1 cellular context compared by ENCODE assay signal in the genomic region with DNA sequence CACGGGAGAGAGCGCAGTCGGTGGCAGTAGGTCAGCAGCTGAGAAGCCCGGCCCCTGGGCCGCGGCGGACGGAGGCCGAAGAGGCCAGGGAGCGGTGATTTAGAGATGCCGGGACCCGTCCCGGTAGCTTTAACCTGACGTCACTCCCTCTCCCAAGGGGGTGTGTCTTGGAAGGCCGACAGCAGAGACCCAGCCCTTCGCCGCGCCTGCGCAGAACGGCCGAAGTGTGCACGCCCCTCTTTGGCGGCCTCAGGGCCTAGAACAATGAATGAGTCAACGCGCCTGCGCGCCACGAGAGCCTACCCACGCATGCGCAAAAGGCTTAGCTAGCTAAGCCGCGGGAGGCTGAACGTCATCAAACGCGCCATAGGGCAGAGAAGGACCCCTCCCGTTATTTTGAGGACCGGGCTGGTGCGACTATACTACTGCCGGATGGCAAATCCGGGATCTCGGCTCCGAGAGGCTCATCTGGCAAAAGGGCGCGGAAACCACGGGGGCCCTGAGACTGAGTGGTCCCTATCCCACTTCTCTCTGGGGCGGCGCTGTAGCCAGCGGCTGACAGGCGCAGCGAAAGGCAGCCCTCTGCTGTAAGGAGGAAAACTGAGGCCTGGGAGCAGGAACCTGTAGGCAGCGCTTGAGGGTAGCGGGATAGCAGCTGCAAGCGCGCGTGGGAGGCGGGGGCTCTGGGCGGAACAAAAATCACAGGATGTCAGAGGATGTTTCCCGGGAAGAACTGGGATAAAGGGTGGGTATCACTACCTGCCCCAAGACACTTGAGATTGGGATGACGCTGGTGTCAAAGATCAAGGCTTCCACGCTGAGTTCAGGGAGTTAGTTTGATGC.
TF ChIP-seq lines count a peak whose summit lies in the region.

A gene with protein sequence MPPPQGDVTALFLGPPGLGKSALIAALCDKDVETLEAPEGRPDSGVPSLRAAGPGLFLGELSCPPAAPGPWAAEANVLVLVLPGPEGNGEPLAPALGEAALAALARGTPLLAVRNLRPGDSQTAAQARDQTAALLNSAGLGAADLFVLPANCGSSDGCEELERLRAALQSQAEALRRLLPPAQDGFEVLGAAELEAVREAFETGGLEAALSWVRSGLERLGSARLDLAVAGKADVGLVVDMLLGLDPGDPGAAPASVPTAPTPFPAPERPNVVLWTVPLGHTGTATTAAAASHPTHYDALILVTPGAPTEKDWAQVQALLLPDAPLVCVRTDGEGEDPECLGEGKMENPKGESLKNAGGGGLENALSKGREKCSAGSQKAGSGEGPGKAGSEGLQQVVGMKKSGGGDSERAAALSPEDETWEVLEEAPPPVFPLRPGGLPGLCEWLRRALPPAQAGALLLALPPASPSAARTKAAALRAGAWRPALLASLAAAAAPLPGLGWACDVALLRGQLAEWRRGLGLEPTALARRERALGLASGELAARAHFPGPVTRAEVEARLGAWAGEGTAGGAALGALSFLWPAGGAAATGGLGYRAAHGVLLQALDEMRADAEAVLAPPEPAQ (minus strand): TSS at position 136 of the 843 bp plus-strand sequence. CDS start 796 bp downstream, outside the sequence.
A gene with protein sequence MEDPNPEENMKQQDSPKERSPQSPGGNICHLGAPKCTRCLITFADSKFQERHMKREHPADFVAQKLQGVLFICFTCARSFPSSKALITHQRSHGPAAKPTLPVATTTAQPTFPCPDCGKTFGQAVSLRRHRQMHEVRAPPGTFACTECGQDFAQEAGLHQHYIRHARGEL (plus strand): TSS at position 597 of the 843 bp plus-strand sequence. CDS start 514 bp downstream, outside the sequence.

TF ChIP-seq in HepG2, 621 proteins besides CTCF, POLR2A, EP300 and RAD21 (continued from another document and continues in another):
- TF ChIP-seq TBL1XR1 (IDR thresholded peaks at IDR 0.05; ENCODE audit: borderline replicate concordance, low read length, partially characterized antibody) (peak; percentile 18), ZNF713 (CRISPR knock-in tag; IDR thresholded peaks at IDR 0.05) (no peak), FOSL2 (CRISPR knock-in tag; IDR thresholded peaks at IDR 0.05) (peak; percentile 52; the same call in 1 of the 2 replicates), TARDBP (CRISPR knock-in tag; IDR thresholded peaks at IDR 0.05) (peak; percentile 86), ZNF232 (CRISPR knock-in tag; IDR thresholded peaks at IDR 0.05; ENCODE audit: borderline replicate concordance) (no peak), ZNF343 (CRISPR knock-in tag; IDR thresholded peaks at IDR 0.05) (0 out of 2 replicates have a peak, but pooled peaks have one; percentile 32), ZNF615 (CRISPR knock-in tag; IDR thresholded peaks at IDR 0.05; ENCODE audit: borderline replicate concordance) (no peak), FOXK2 (IDR thresholded peaks at IDR 0.05) (peak; percentile 49; the same call in 1 of the 2 replicates), SOX13 (IDR thresholded peaks at IDR 0.05) (no peak), SOX13 (CRISPR knock-in tag; conservative IDR thresholded peaks at IDR 0.05 in 1 of 2, IDR thresholded peaks at IDR 0.05 in 1 of 2) (peak in 1 of 2 experiments; percentile 12; a peak in 1 of 4 replicates), AGO1 (IDR thresholded peaks at IDR 0.05; ENCODE audit: low read depth, low read length, poor library complexity, severe bottlenecking) (peak; percentile 60), ZBTB38 (CRISPR knock-in tag; IDR thresholded peaks at IDR 0.05) (peak; percentile 56; the same call in 1 of the 2 replicates), ZNF263 (CRISPR knock-in tag; IDR thresholded peaks at IDR 0.05) (0 out of 2 replicates have a peak, but pooled peaks have one; percentile 18), ZNF883 (CRISPR knock-in tag; IDR thresholded peaks at IDR 0.05; ENCODE audit: not compliant biosample characterization) (peak; percentile 74), ARNT2 (CRISPR knock-in tag; IDR thresholded peaks at IDR 0.05; ENCODE audit: low read depth) (peak; percentile 60; the same call in 1 of the 2 replicates), KLF13 (CRISPR knock-in tag; IDR thresholded peaks at IDR 0.05) (no peak), RFX1 (IDR thresholded peaks at IDR 0.05) (no peak; the same call in 1 of the 2 replicates), IRX3 (CRISPR knock-in tag; IDR thresholded peaks at IDR 0.05; ENCODE audit: borderline replicate concordance, low read depth) (no peak), ZNF501 (CRISPR knock-in tag; IDR thresholded peaks at IDR 0.05) (peak; percentile 94), ZNF274 (CRISPR knock-in tag; IDR thresholded peaks at IDR 0.05) (peak; percentile 52; the same call in 1 of the 2 replicates), MIER3 (CRISPR knock-in tag; IDR thresholded peaks at IDR 0.05; ENCODE audit: borderline replicate concordance) (no peak; the same call in none of the 2 replicates), ZNF564 (CRISPR knock-in tag; IDR thresholded peaks at IDR 0.05) (0 out of 2 replicates have a peak, but pooled peaks have one; percentile 55), ZNF556 (CRISPR knock-in tag; IDR thresholded peaks at IDR 0.05; ENCODE audit: borderline replicate concordance) (0 out of 2 replicates have a peak, but pooled peaks have one; percentile 31), ZFX (CRISPR knock-in tag; IDR thresholded peaks at IDR 0.05; ENCODE audit: low read depth) (peak; percentile 83), ZNF598 (CRISPR knock-in tag; IDR thresholded peaks at IDR 0.05; ENCODE audit: borderline replicate concordance) (peak; percentile 49; the same call in 1 of the 2 replicates), ZFP90 (CRISPR knock-in tag; IDR thresholded peaks at IDR 0.05; ENCODE audit: borderline replicate concordance) (peak; percentile 25; the same call in 1 of the 2 replicates), NONO (IDR thresholded peaks at IDR 0.05) (no peak), NONO (CRISPR knock-in tag; conservative IDR thresholded peaks at IDR 0.05) (peak; percentile 64; the same call in 1 of the 2 replicates), HNRNPL (IDR thresholded peaks at IDR 0.05; ENCODE audit: low read depth, low read length) (no peak), ZNF558 (CRISPR knock-in tag; IDR thresholded peaks at IDR 0.05; ENCODE audit: borderline replicate concordance) (no peak), NR2F2 (IDR thresholded peaks at IDR 0.05; ENCODE audit: borderline replicate concordance, low read depth) (peak; percentile 35; the same call in 1 of the 2 replicates), SMAD9 (CRISPR knock-in tag; IDR thresholded peaks at IDR 0.05) (peak; percentile 69; the same call in 1 of the 2 replicates), KDM4B (CRISPR knock-in tag; IDR thresholded peaks at IDR 0.05) (peak; percentile 66; the same call in 1 of the 2 replicates), DMAP1 (CRISPR knock-in tag; IDR thresholded peaks at IDR 0.05) (peak; percentile 72; the same call in 1 of the 2 replicates), SALL1 (CRISPR knock-in tag; IDR thresholded peaks at IDR 0.05) (peak; percentile 24; the same call in 1 of the 2 replicates), ZFP36L1 (CRISPR knock-in tag; IDR thresholded peaks at IDR 0.05) (0 out of 2 replicates have a peak, but pooled peaks have one; percentile 35), RARG (CRISPR knock-in tag; IDR thresholded peaks at IDR 0.05; ENCODE audit: low read depth) (no peak), ZNF616 (CRISPR knock-in tag; IDR thresholded peaks at IDR 0.05; ENCODE audit: low read depth) (no peak), STAT5B (CRISPR knock-in tag; IDR thresholded peaks at IDR 0.05) (no peak), RXRA (CRISPR knock-in tag; IDR thresholded peaks at IDR 0.05) (peak; percentile 56; the same call in 1 of the 2 replicates), TBX2 (CRISPR knock-in tag; IDR thresholded peaks at IDR 0.05; ENCODE audit: borderline replicate concordance) (no peak; the same call in 1 of the 2 replicates)
- TF ChIP-seq, protein P1, sequence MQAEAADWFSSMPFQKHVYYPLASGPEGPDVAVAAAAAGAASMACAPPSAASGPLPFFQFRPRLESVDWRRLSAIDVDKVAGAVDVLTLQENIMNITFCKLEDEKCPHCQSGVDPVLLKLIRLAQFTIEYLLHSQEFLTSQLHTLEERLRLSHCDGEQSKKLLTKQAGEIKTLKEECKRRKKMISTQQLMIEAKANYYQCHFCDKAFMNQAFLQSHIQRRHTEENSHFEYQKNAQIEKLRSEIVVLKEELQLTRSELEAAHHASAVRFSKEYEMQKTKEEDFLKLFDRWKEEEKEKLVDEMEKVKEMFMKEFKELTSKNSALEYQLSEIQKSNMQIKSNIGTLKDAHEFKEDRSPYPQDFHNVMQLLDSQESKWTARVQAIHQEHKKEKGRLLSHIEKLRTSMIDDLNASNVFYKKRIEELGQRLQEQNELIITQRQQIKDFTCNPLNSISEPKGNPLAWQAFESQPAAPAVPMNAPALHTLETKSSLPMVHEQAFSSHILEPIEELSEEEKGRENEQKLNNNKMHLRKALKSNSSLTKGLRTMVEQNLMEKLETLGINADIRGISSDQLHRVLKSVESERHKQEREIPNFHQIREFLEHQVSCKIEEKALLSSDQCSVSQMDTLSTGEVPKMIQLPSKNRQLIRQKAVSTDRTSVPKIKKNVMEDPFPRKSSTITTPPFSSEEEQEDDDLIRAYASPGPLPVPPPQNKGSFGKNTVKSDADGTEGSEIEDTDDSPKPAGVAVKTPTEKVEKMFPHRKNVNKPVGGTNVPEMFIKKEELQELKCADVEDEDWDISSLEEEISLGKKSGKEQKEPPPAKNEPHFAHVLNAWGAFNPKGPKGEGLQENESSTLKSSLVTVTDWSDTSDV (CRISPR knock-in tag; IDR thresholded peaks at IDR 0.05): 0 out of 2 replicates have a peak, but pooled peaks have one; percentile 46
- TF ChIP-seq, protein P2, sequence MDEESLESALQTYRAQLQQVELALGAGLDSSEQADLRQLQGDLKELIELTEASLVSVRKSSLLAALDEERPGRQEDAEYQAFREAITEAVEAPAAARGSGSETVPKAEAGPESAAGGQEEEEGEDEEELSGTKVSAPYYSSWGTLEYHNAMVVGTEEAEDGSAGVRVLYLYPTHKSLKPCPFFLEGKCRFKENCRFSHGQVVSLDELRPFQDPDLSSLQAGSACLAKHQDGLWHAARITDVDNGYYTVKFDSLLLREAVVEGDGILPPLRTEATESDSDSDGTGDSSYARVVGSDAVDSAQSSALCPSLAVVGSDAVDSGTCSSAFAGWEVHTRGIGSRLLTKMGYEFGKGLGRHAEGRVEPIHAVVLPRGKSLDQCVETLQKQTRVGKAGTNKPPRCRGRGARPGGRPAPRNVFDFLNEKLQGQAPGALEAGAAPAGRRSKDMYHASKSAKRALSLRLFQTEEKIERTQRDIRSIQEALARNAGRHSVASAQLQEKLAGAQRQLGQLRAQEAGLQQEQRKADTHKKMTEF (CRISPR knock-in tag; IDR thresholded peaks at IDR 0.05): peak; percentile 85
- TF ChIP-seq, protein P3, sequence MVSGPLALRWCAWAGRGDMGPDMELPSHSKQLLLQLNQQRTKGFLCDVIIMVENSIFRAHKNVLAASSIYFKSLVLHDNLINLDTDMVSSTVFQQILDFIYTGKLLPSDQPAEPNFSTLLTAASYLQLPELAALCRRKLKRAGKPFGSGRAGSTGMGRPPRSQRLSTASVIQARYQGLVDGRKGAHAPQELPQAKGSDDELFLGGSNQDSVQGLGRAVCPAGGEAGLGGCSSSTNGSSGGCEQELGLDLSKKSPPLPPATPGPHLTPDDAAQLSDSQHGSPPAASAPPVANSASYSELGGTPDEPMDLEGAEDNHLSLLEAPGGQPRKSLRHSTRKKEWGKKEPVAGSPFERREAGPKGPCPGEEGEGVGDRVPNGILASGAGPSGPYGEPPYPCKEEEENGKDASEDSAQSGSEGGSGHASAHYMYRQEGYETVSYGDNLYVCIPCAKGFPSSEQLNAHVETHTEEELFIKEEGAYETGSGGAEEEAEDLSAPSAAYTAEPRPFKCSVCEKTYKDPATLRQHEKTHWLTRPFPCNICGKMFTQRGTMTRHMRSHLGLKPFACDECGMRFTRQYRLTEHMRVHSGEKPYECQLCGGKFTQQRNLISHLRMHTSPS (CRISPR knock-in tag; IDR thresholded peaks at IDR 0.05; ENCODE audit: low read depth): peak; percentile 34; the same call in 1 of the 2 replicates
- TF ChIP-seq, protein P4, sequence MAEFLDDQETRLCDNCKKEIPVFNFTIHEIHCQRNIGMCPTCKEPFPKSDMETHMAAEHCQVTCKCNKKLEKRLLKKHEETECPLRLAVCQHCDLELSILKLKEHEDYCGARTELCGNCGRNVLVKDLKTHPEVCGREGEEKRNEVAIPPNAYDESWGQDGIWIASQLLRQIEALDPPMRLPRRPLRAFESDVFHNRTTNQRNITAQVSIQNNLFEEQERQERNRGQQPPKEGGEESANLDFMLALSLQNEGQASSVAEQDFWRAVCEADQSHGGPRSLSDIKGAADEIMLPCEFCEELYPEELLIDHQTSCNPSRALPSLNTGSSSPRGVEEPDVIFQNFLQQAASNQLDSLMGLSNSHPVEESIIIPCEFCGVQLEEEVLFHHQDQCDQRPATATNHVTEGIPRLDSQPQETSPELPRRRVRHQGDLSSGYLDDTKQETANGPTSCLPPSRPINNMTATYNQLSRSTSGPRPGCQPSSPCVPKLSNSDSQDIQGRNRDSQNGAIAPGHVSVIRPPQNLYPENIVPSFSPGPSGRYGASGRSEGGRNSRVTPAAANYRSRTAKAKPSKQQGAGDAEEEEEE (CRISPR knock-in tag; IDR thresholded peaks at IDR 0.05; ENCODE audit: borderline replicate concordance): 0 out of 2 replicates have a peak, but pooled peaks have one; percentile 14
- TF ChIP-seq, protein P5, sequence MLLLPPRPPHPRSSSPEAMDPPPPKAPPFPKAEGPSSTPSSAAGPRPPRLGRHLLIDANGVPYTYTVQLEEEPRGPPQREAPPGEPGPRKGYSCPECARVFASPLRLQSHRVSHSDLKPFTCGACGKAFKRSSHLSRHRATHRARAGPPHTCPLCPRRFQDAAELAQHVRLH (CRISPR knock-in tag; IDR thresholded peaks at IDR 0.05; ENCODE audit: borderline replicate concordance, low read depth): no peak
- TF ChIP-seq, protein P6, sequence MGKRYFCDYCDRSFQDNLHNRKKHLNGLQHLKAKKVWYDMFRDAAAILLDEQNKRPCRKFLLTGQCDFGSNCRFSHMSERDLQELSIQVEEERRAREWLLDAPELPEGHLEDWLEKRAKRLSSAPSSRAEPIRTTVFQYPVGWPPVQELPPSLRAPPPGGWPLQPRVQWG (CRISPR knock-in tag; IDR thresholded peaks at IDR 0.05; ENCODE audit: borderline replicate concordance, low read depth): no peak
- TF ChIP-seq, protein P7, sequence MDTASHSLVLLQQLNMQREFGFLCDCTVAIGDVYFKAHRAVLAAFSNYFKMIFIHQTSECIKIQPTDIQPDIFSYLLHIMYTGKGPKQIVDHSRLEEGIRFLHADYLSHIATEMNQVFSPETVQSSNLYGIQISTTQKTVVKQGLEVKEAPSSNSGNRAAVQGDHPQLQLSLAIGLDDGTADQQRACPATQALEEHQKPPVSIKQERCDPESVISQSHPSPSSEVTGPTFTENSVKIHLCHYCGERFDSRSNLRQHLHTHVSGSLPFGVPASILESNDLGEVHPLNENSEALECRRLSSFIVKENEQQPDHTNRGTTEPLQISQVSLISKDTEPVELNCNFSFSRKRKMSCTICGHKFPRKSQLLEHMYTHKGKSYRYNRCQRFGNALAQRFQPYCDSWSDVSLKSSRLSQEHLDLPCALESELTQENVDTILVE (CRISPR knock-in tag; IDR thresholded peaks at IDR 0.05): peak; percentile 98
